36 cellular contexts compared by ENCODE assay signal in genomic region chrX:107831071-107831470, GRCh38. TPM values are rescaled to one million over a fixed set of nuclear protein-coding genes. Genes with fewer than 3 reads are reported as not detected.
"Had no signal": no experiment of that assay in that cellular context is flagged by ENCODE, and none has a peak within 500 bp of the region (broad histone marks: within the 10 kb centered on the region; RNA-seq: fewer than 3 reads in every experiment).

No MANE protein-coding gene starts in this region.

- H3K9me3 ChIP-seq: ascending aorta, esophagus squamous epithelium, gastroesophageal sphincter had no signal

- H3K27me3 ChIP-seq: brain microvascular endothelial cell, gastroesophageal sphincter had no signal

- H3K4me3 ChIP-seq: ascending aorta, esophagus squamous epithelium, gastroesophageal sphincter had no signal

- H3K36me3 ChIP-seq: ascending aorta, brain microvascular endothelial cell, esophagus squamous epithelium, gastroesophageal sphincter, WERI-Rb-1 had no signal

- H3K4me1 ChIP-seq: ascending aorta had no signal

- H3K27ac ChIP-seq: ascending aorta, brain microvascular endothelial cell, epithelial cell of prostate, esophagus squamous epithelium, gastroesophageal sphincter, WERI-Rb-1 had no signal

- H3K4me3 Mint-ChIP-seq: activated B cell treated with CpG ODN at 0.5 μM for 24 hours; activated CD8-positive, alpha-beta T cell treated with anti-CD3 and anti-CD28 coated beads for 36 hours; activated naive CD8-positive, alpha-beta T cell; activated T-cell treated with anti-CD3 and anti-CD28 coated beads, Interleukin-2, amount 50 U/mL, for 4 hours; activated T-helper 17 cell treated with anti-CD3 and anti-CD28 coated beads, Interleukin-2, amount 50 U/mL, for 72 hours; T-helper 17 cell; T-helper 2 cell treated with Interferon-gamma antibody and Interleukin-4, amounts not matched to agents 5 μg/mL and 100 μg/mL, for 36 hours had no signal

- H3K36me3 Mint-ChIP-seq: activated naive CD8-positive, alpha-beta T cell had no signal

- H3K9me3 Mint-ChIP-seq: activated B cell treated with CpG ODN at 0.5 μM for 24 hours; activated CD8-positive, alpha-beta T cell treated with anti-CD3 and anti-CD28 coated beads for 36 hours; activated T-cell treated with anti-CD3 and anti-CD28 coated beads, Interleukin-2, amount 50 U/mL, for 4 hours; activated T-helper 17 cell treated with anti-CD3 and anti-CD28 coated beads, Interleukin-2, amount 50 U/mL, for 72 hours; T-helper 2 cell treated with Interferon-gamma antibody and Interleukin-4, amounts not matched to agents 5 μg/mL and 100 μg/mL, for 36 hours had no signal

- DNase-seq: activated B cell treated with CpG ODN at 0.5 μM for 24 hours; activated CD4-positive, alpha-beta T cell treated with anti-CD3 and anti-CD28 coated beads for 48 hours; activated CD4-positive, alpha-beta T cell treated with anti-CD3 and anti-CD28 coated beads, Interleukin-2, amount 50 U/mL, for 1 hour; activated CD4-positive, alpha-beta T cell treated with anti-CD3 and anti-CD28 coated beads, Interleukin-2, amount 50 U/mL, for 48 hours; activated CD8-positive, alpha-beta memory T cell treated with anti-CD3 and anti-CD28 coated beads for 24 hours; activated CD8-positive, alpha-beta T cell treated with anti-CD3 and anti-CD28 coated beads for 36 hours; activated effector memory CD4-positive, alpha-beta T cell treated with Interleukin-2 at 50 U/mL for 16 hours; activated gamma-delta T cell treated with Interleukin-2 at 50 U/mL for 16 hours; activated naive CD4-positive, alpha-beta T cell treated with anti-CD3 and anti-CD28 coated beads, Interleukin-2, amount 50 U/mL, for 16 hours; activated naive CD4-positive, alpha-beta T cell treated with Interleukin-2 at 50 U/mL for 16 hours; activated T-cell treated with anti-CD3 and anti-CD28 coated beads, Interleukin-2, amount 50 U/mL, for 4 hours; brain microvascular endothelial cell; cortex of kidney; effector CD8-positive, alpha-beta T cell; esophagus squamous epithelium; head of caudate nucleus; T-helper 1 cell; T-helper 17 cell; T1000; WERI-Rb-1 had no signal

- FAIRE-seq: bronchial epithelial cell, colon, endometrium, endothelial cell of umbilical vein had no signal

- H3K27me3 Mint-ChIP-seq: activated naive CD8-positive, alpha-beta T cell; activated T-helper 17 cell treated with anti-CD3 and anti-CD28 coated beads, Interleukin-2, amount 50 U/mL, for 72 hours; T-helper 17 cell had no signal

- ATAC-seq: activated CD4-positive, CD25-positive, alpha-beta regulatory T cell treated with anti-CD3 and anti-CD28 coated beads, Interleukin-2, amount 50 U/mL, for 24 hours; activated CD8-positive, alpha-beta T cell treated with anti-CD3 and anti-CD28 coated beads for 36 hours; activated T-cell treated with anti-CD3 and anti-CD28 coated beads, Interleukin-2, amount 50 U/mL, for 4 hours; activated T-helper 17 cell treated with anti-CD3 and anti-CD28 coated beads, Interleukin-2, amount 50 U/mL, for 72 hours; gastroesophageal sphincter; T-helper 17 cell had no signal

- H3K27ac Mint-ChIP-seq: activated B cell treated with CpG ODN at 0.5 μM for 24 hours; activated CD8-positive, alpha-beta T cell treated with anti-CD3 and anti-CD28 coated beads for 36 hours; activated naive CD8-positive, alpha-beta T cell; activated T-helper 17 cell treated with anti-CD3 and anti-CD28 coated beads, Interleukin-2, amount 50 U/mL, for 72 hours; T-helper 17 cell; T-helper 2 cell treated with Interferon-gamma antibody and Interleukin-4, amounts not matched to agents 5 μg/mL and 100 μg/mL, for 36 hours had no signal

RNA-seq across cellular contexts. Expression of gene NCBP2L, which starts 53.5 kb away (rescaled TPM):
- total RNA-seq: activated B cell treated with CpG ODN at 0.5 μM for 24 hours; activated CD8-positive, alpha-beta T cell treated with anti-CD3 and anti-CD28 coated beads for 36 hours; activated T-cell treated with anti-CD3 and anti-CD28 coated beads, Interleukin-2, amount 50 U/mL, for 4 hours; activated T-helper 17 cell treated with anti-CD3 and anti-CD28 coated beads, Interleukin-2, amount 50 U/mL, for 72 hours; ascending aorta; bronchial epithelial cell; cardiac septum; chondrocyte; dermis microvascular lymphatic vessel endothelial cell; endothelial cell of umbilical vein; esophagus squamous epithelium; fibroblast of lung; fibroblast of villous mesenchyme had no signal
